29 cellular contexts compared by ENCODE assay signal in the genomic region with DNA sequence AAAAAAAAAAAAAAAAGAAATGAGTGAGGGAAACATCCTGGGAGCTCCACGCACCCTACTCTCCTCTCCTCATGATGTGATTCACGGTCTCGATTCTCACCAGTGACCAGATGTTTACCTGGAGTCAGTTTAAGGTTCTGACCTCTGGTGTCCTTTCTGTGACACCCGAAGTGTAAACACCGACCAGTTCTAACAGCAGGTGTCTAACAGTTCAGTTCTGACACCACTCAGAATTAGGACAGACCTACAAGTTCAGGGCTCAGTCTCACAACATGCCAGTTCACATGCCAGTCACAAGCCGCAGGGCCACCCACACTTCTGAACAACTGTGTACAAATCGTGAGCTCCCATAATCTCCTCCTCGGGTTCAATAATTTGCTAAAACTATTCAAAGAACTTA. TPM values are rescaled to one million over a fixed set of nuclear protein-coding genes. Genes with fewer than 3 reads are reported as not detected.
DNase-seq lines count a peak whose midpoint lies in the region; ATAC-seq and TF ChIP-seq lines count a peak whose summit lies in the region.
"Had no signal": no experiment of that assay in that cellular context is flagged by ENCODE, and none has a peak within 500 bp of the region (broad histone marks: within the 10 kb centered on the region; RNA-seq: fewer than 3 reads in every experiment).

No MANE protein-coding gene starts in this region.

- ATAC-seq in right cardiac atrium (no peak), activated B cell treated with CpG ODN at 0.5 μM for 24 hours (ENCODE audit: low read depth) (no peak)
- ATAC-seq in stimulated activated naive B cell treated with anti-CD40 and anti-IgM and Interleukin-4, amounts not matched to agents 10 μg/mL and 1 μg/mL and 100 μg/mL, for 72 hours (replicated peaks) = no peak
- ATAC-seq: stimulated activated memory B cell treated with anti-CD40 and anti-IgM and Interleukin-4, amounts not matched to agents 10 μg/mL and 1 μg/mL and 100 μg/mL, for 72 hours had no signal

- no peak for TF ChIP-seq POLR2A in esophagus muscularis mucosa (IDR thresholded peaks at IDR 0.05; ENCODE audit: low read depth)

- no peaks in the 10 kb centered on the region for H3K27me3 ChIP-seq in left ventricle myocardium inferior (ENCODE audit: low read depth)
- no peaks in the 10 kb centered on the region for H3K27me3 ChIP-seq in right cardiac atrium (ENCODE audit: control insufficient read depth, insufficient read depth)
- no peaks in the 10 kb centered on the region for H3K27me3 ChIP-seq in liver (ENCODE audit: control insufficient read depth in 4 of 4, insufficient read depth in 4 of 4, low read length in 3 of 4)
- no peaks in the 10 kb centered on the region for H3K27me3 ChIP-seq in esophagus muscularis mucosa
- H3K27me3 ChIP-seq: adrenal gland, BLaER1, suprapubic skin, upper lobe of left lung had no signal

- peaks cover 44% of the 10 kb centered on the region for H3K36me3 Mint-ChIP-seq in activated B cell treated with CpG ODN at 0.5 μM for 24 hours (ENCODE audit: low read depth)
- H3K36me3 Mint-ChIP-seq in stimulated activated naive B cell treated with anti-CD40 and anti-IgM and Interleukin-4, amounts not matched to agents 10 μg/mL and 1 μg/mL and 100 μg/mL, for 72 hours = peaks cover 43 to 52% of the 10 kb centered on the region in 2 donors

- no peaks in the 10 kb centered on the region for H3K27me3 Mint-ChIP-seq in activated B cell treated with CpG ODN at 0.5 μM for 24 hours
- no peaks in the 10 kb centered on the region for H3K27me3 Mint-ChIP-seq in stimulated activated naive B cell treated with anti-CD40 and anti-IgM and Interleukin-4, amounts not matched to agents 10 μg/mL and 1 μg/mL and 100 μg/mL, for 72 hours
- H3K27me3 Mint-ChIP-seq: central memory CD8-positive, alpha-beta T cell; dendritic cell treated with granulocyte-macrophage colony-stimulating factor and Interleukin-4, amounts not matched to agents 40 ng/mL and 50 ng/mL, for 4 days; stimulated activated memory B cell treated with anti-CD40 and anti-IgM and Interleukin-4, amounts not matched to agents 10 μg/mL and 1 μg/mL and 100 μg/mL, for 72 hours had no signal

- H3K27ac Mint-ChIP-seq in activated B cell treated with CpG ODN at 0.5 μM for 24 hours = peak overlapping the region; percentile 8
- H3K27ac Mint-ChIP-seq in stimulated activated naive B cell treated with anti-CD40 and anti-IgM and Interleukin-4, amounts not matched to agents 10 μg/mL and 1 μg/mL and 100 μg/mL, for 72 hours = peak overlapping the region; percentile 78
- H3K27ac Mint-ChIP-seq: dendritic cell treated with granulocyte-macrophage colony-stimulating factor and Interleukin-4, amounts not matched to agents 40 ng/mL and 50 ng/mL, for 4 days; stimulated activated memory B cell treated with anti-CD40 and anti-IgM and Interleukin-4, amounts not matched to agents 10 μg/mL and 1 μg/mL and 100 μg/mL, for 72 hours had no signal

- POLR2A ChIA-PET in activated B cell treated with CpG ODN at 0.5 μM for 24 hours (lab: Charles Lee) = no interaction called here

- no peaks in the 10 kb centered on the region for H3K9me3 ChIP-seq in left ventricle myocardium inferior (replicated peaks)
- H3K9me3 ChIP-seq in right cardiac atrium (ENCODE audit: control insufficient read depth, low read length) = no peaks in the 10 kb centered on the region
- H3K9me3 ChIP-seq in liver (ENCODE audit: control insufficient read depth in 4 of 4, low read length in 3 of 4) = peaks cover 0 to 5% (median under 1%) of the 10 kb centered on the region in 4 donors
- no peaks in the 10 kb centered on the region for H3K9me3 ChIP-seq in esophagus muscularis mucosa
- H3K9me3 ChIP-seq: adrenal gland, prostate gland, suprapubic skin, upper lobe of left lung had no signal

- no peak overlapping the region for H3K9ac ChIP-seq in liver (ENCODE audit: low read depth in 1 of 2, low read length in 2 of 2)
- H3K9ac ChIP-seq: BLaER1, KMS-11 had no signal

- 91% methylated on average over 8 of the region's 8 CpGs for WGBS in right cardiac atrium
- WGBS in liver = 47% methylated on average over 8 of the region's 8 CpGs
- WGBS in esophagus muscularis mucosa = 84% methylated on average over 8 of the region's 8 CpGs

- no peak for DNase-seq in left ventricle myocardium inferior
- no peak for DNase-seq in right cardiac atrium
- DNase-seq in activated B cell treated with CpG ODN at 0.5 μM for 24 hours = no peak
- no peak for DNase-seq in stimulated activated naive B cell treated with anti-CD40 and anti-IgM and Interleukin-4, amounts not matched to agents 10 μg/mL and 1 μg/mL and 100 μg/mL, for 72 hours
- no peak for DNase-seq in esophagus muscularis mucosa (ENCODE audit: extremely low spot score)
- no peak for DNase-seq in activated gamma-delta T cell (lab: John Stamatoyannopoulos, UW)
- DNase-seq in NAMALWA (ENCODE audit: low spot score) = no peak
- DNase-seq: activated CD4-positive, alpha-beta T cell treated with anti-CD3 and anti-CD28 coated beads, Interleukin-2, amount 50 U/mL, for 4 hours; adrenal gland; Caco-2; DMS79; H9; mesendoderm; MM.1S; NCI-H1930; NCI-H510A treated with DMSO at 0.1 percent for 48 hours; nucleus accumbens; stimulated activated CD4-positive, alpha-beta T cell treated with anti-CD3 and anti-CD28 coated beads, Interleukin-15, amount 100 ng/mL, for 24 hours; T1000; upper lobe of left lung; WERI-Rb-1 had no signal

- H3K36me3 ChIP-seq in left ventricle myocardium inferior (peaks cover 40% of the 10 kb centered on the region), liver (ENCODE audit: control insufficient read depth in 4 of 4, insufficient read depth in 3 of 4, low read depth in 1 of 4, low read length in 3 of 4) (peaks cover 3 to 8% (median 5%) of the 10 kb centered on the region in 4 donors), esophagus muscularis mucosa (peaks cover 4 to 36% (median 16%) of the 10 kb centered on the region in 4 donors)
- H3K36me3 ChIP-seq: prostate gland had no signal

- peaks cover 53% of the 10 kb centered on the region for H3K4me1 Mint-ChIP-seq in activated B cell treated with CpG ODN at 0.5 μM for 24 hours
- H3K4me1 Mint-ChIP-seq in stimulated activated naive B cell treated with anti-CD40 and anti-IgM and Interleukin-4, amounts not matched to agents 10 μg/mL and 1 μg/mL and 100 μg/mL, for 72 hours = peaks cover 38 to 55% of the 10 kb centered on the region in 2 donors

- H3K9me3 Mint-ChIP-seq in activated B cell treated with CpG ODN at 0.5 μM for 24 hours = no peaks in the 10 kb centered on the region
- peaks cover 4 to 5% of the 10 kb centered on the region in 2 donors for H3K9me3 Mint-ChIP-seq in stimulated activated naive B cell treated with anti-CD40 and anti-IgM and Interleukin-4, amounts not matched to agents 10 μg/mL and 1 μg/mL and 100 μg/mL, for 72 hours
- H3K9me3 Mint-ChIP-seq: central memory CD8-positive, alpha-beta T cell had no signal

- peaks cover 67% of the 10 kb centered on the region for H3K4me1 ChIP-seq in left ventricle myocardium inferior
- H3K4me1 ChIP-seq in right cardiac atrium (ENCODE audit: control insufficient read depth, insufficient read depth, low read length) = peaks cover 5% of the 10 kb centered on the region
- peaks cover 8 to 30% (median 23%) of the 10 kb centered on the region in 4 donors for H3K4me1 ChIP-seq in liver (ENCODE audit: control insufficient read depth in 4 of 4, insufficient read depth in 4 of 4, low read length in 3 of 4)
- H3K4me1 ChIP-seq in esophagus muscularis mucosa = peaks cover 20 to 61% (median 40%) of the 10 kb centered on the region in 4 donors
- H3K4me1 ChIP-seq: Caco-2 had no signal

- TF ChIP-seq CTCF in left ventricle myocardium inferior (IDR thresholded peaks at IDR 0.05; ENCODE audit: borderline replicate concordance) (no peak), activated B cell treated with CpG ODN at 0.5 μM for 24 hours (IDR thresholded peaks at IDR 0.05) (no peak), liver (IDR thresholded peaks at IDR 0.05; ENCODE audit: low read depth, low read length, missing input control) (no peak), esophagus muscularis mucosa (IDR thresholded peaks at IDR 0.05) (no peak)

- H3K4me3 ChIP-seq in left ventricle myocardium inferior (no peak overlapping the region), right cardiac atrium (ENCODE audit: low read length) (no peak overlapping the region), liver (ENCODE audit: low read depth in 1 of 3, low read length in 3 of 3) (no peak overlapping the region), esophagus muscularis mucosa (no peak overlapping the region)
- H3K4me3 ChIP-seq: adrenal gland, BLaER1, prostate gland, suprapubic skin, upper lobe of left lung had no signal

- intact Hi-C loops in left ventricle myocardium inferior (cut with micrococcal nuclease) = no loop called here
- intact Hi-C loops in right cardiac atrium (cut with DNase I) = no loop called here
- intact Hi-C loops in activated B cell treated with CpG ODN at 0.5 μM for 24 hours (cut with micrococcal nuclease) = no loop called here
- intact Hi-C loops in esophagus muscularis mucosa (cut with DNase I) = no loop called here

- no peak for TF ChIP-seq EP300 in esophagus muscularis mucosa (IDR thresholded peaks at IDR 0.05)

- peak in 1 of 2 donors; percentile 21 for TF ChIP-seq RAD21 in liver (IDR thresholded peaks at IDR 0.05)

- no peak overlapping the region for H3K4me3 Mint-ChIP-seq in activated B cell treated with CpG ODN at 0.5 μM for 24 hours
- H3K4me3 Mint-ChIP-seq in stimulated activated naive B cell treated with anti-CD40 and anti-IgM and Interleukin-4, amounts not matched to agents 10 μg/mL and 1 μg/mL and 100 μg/mL, for 72 hours = no peak overlapping the region
- H3K4me3 Mint-ChIP-seq: central memory CD8-positive, alpha-beta T cell; dendritic cell treated with granulocyte-macrophage colony-stimulating factor and Interleukin-4, amounts not matched to agents 40 ng/mL and 50 ng/mL, for 4 days; H9; stimulated activated memory B cell treated with anti-CD40 and anti-IgM and Interleukin-4, amounts not matched to agents 10 μg/mL and 1 μg/mL and 100 μg/mL, for 72 hours had no signal

- CTCF ChIA-PET in activated B cell treated with CpG ODN at 0.5 μM for 24 hours (lab: Charles Lee) = no interaction called here

- H3K27ac ChIP-seq in left ventricle myocardium inferior (replicated peaks) (peak overlapping the region; percentile 48), right cardiac atrium (ENCODE audit: low read length) (no peak overlapping the region), liver (ENCODE audit: low read depth in 1 of 2, low read length in 2 of 2) (peak overlapping the region; percentile 30 to 70), esophagus muscularis mucosa (replicated peaks in 1 of 4) (no peak overlapping the region)
- H3K27ac ChIP-seq: adrenal gland, BLaER1, KMS-11, prostate gland, upper lobe of left lung, WERI-Rb-1 had no signal

TF ChIP-seq in liver, 16 proteins besides CTCF, POLR2A, EP300 and RAD21 (continues in another document):
- TF ChIP-seq FOXA1 (IDR thresholded peaks at IDR 0.05) (peak; percentile 78), HNF4A (conservative IDR thresholded peaks at IDR 0.05) (peak; percentile 19 to 32), NR2F2 (IDR thresholded peaks at IDR 0.05) (no peak)

RNA-seq across cellular contexts. Expression of a gene that starts 6.0 kb away (rescaled TPM):
- total RNA-seq in left ventricle myocardium inferior (11.1 TPM), right cardiac atrium (10 to 100 TPM; 10.1 to 13.6 (median 12.1) TPM), activated B cell treated with CpG ODN at 0.5 μM for 24 hours (23.0 and 26.6 TPM in 2 replicates), liver (1 to 10 TPM; 8.3 to 8.6 TPM), esophagus muscularis mucosa (10 to 100 TPM in 1 of 4 donors, 1 to 10 TPM in 3; 8.3 to 13.7 (median 9.3) TPM)
- polyA plus RNA-seq in right cardiac atrium (4.6 TPM), liver (1 to 10 TPM; 2.4 to 3.3 TPM)

Comparison
In these comparisons a context has a peak if more than half of its experiments do, and no peak if none do; other contexts are left out.
1. H3K27ac ChIP-seq: peak in left ventricle myocardium inferior (single experiment) and liver (2 of 2); none in right cardiac atrium (single experiment) and esophagus muscularis mucosa (0 of 4).